Comparison of ENCODE assay signal across 12 cellular contexts in the genomic region with DNA sequence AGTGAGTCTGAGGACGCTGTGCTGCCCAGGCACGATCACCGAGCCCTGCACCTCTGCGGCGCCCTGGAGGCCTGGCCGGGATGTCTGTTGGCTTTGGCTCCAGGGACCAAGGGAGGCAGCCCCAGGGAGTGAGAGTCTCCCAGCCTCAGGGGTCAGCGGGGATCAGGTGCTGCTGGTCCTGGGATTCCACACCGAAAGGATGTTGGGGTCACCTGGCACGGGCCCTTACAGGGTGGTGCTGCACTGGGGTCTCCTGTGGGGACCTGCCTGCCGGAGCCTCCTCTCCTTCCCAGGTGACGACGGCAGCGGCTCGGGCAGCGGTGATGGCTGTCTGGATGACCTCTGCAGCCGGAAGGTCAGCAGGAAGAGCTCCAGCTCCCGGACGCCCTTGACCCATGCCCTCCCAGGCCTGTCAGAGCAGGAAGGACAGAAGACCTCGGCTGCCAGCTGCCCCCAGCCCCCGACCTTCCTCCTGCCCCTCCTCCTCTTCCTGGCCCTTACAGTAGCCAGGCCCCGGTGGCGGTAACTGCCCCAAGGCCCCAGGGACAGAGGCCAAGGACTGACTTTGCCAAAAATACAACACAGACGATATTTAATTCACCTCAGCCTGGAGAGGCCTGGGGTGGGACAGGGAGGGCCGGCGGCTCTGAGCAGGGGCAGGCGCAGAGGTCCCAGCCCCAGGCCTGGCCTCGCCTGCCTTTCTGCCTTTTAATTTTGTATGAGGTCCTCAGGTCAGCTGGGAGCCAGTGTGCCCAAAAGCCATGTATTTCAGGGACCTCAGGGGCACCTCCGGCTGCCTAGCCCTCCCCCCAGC. TPM values are rescaled to one million over a fixed set of nuclear protein-coding genes. Genes with fewer than 3 reads are reported as not detected.
A peak's percentile ranks its signal among the peaks of the same experiment; 100 is the strongest.
DNase-seq lines count a peak whose midpoint lies in the region; ATAC-seq and TF ChIP-seq lines count a peak whose summit lies in the region.
"Had no signal": no experiment of that assay in that cellular context is flagged by ENCODE, and none has a peak within 500 bp of the region (broad histone marks: within the 10 kb centered on the region; RNA-seq: fewer than 3 reads in every experiment).

No MANE protein-coding gene starts in this region.

- H3K4me3 Mint-ChIP-seq in nephron progenitor cell, result no peak overlapping the region
- H3K4me3 Mint-ChIP-seq: neural crest cell had no signal

- no peaks in the 10 kb centered on the region for H3K9me3 Mint-ChIP-seq in nephron progenitor cell
- H3K9me3 Mint-ChIP-seq: neural crest cell had no signal

- no peaks in the 10 kb centered on the region for H3K4me1 ChIP-seq in aorta (ENCODE audit: control insufficient read depth in 1 of 2, insufficient read depth in 2 of 2, low read length in 2 of 2)
- H3K4me1 ChIP-seq: body of pancreas, tibial artery had no signal

- H3K27ac Mint-ChIP-seq in nephron progenitor cell, result no peak overlapping the region

- H3K36me3 ChIP-seq in aorta (ENCODE audit: control insufficient read depth in 1 of 2, insufficient read depth in 2 of 2, low read length in 1 of 2), result no peaks in the 10 kb centered on the region

- WGBS in aorta, 2 donors, result 65 to 67% methylated on average over 26 to 28 of the region's 28 CpGs

- no peak overlapping the region for H3K4me3 ChIP-seq in aorta (ENCODE audit: low read length in 2 of 2)
- H3K4me3 ChIP-seq: body of pancreas, tibial artery had no signal

- no peaks in the 10 kb centered on the region for H3K9me3 ChIP-seq in aorta (ENCODE audit: control insufficient read depth, low read length)
- H3K9me3 ChIP-seq: body of pancreas, tibial artery had no signal

- ATAC-seq in Right ventricle myocardium superior (ENCODE audit: poor library complexity) (peak; percentile 45), aorta (ENCODE audit: low FRiP score) (no peak), GM18870 (IDR thresholded peaks at IDR 0.05; ENCODE audit: unreplicated experiment) (no peak), HG03521 (IDR thresholded peaks at IDR 0.05; ENCODE audit: unreplicated experiment) (no peak)
- ATAC-seq: body of pancreas had no signal

- no peaks in the 10 kb centered on the region for H3K27me3 ChIP-seq in aorta (ENCODE audit: control insufficient read depth in 1 of 2, insufficient read depth in 2 of 2, low read length in 1 of 2)
- H3K27me3 ChIP-seq: body of pancreas, tibial artery had no signal

- intact Hi-C loops in Right ventricle myocardium superior (cut with DNase I), result no loop called here
- intact Hi-C loops in aorta (cut with DNase I), result no loop called here

- no peak overlapping the region for H3K27ac ChIP-seq in aorta (ENCODE audit: low read depth in 1 of 2, low read length in 2 of 2)
- H3K27ac ChIP-seq: body of pancreas, tibial artery had no signal

- TF ChIP-seq CTCF in nephron progenitor cell (IDR thresholded peaks at IDR 0.05), result no peak

- H3K27me3 Mint-ChIP-seq in nephron progenitor cell (ENCODE audit: low read depth, poor library complexity), result no peaks in the 10 kb centered on the region

- H3K4me1 Mint-ChIP-seq in nephron progenitor cell, result peaks cover 17% of the 10 kb centered on the region

- peaks cover 4% of the 10 kb centered on the region for H3K36me3 Mint-ChIP-seq in nephron progenitor cell (ENCODE audit: low read depth)

- peak; percentile 1 for DNase-seq in activated naive CD4-positive, alpha-beta T cell treated with Interleukin-2 at 50 U/mL for 16 hours
- DNase-seq in activated naive CD4-positive, alpha-beta T cell (lab: John Stamatoyannopoulos, UW), result no peak
- DNase-seq in Right ventricle myocardium superior, result peak; percentile 35
- peak; percentile 14 for DNase-seq in nephron progenitor cell
- DNase-seq in aorta, result peak; percentile 41 to 70
- no peak for DNase-seq in NCI-H2196 treated with DMSO at 0.1 percent for 48 hours (lab: John Stamatoyannopoulos, UW; ENCODE audit: unreplicated experiment)
- DNase-seq: NCI-H446 had no signal

RNA-seq across cellular contexts. Expression of gene GPC1, which starts 30.5 kb away (rescaled TPM):
- total RNA-seq in Right ventricle myocardium superior (154 TPM), aorta (10 to 100 TPM; 32.3 to 62.6 TPM)
- polyA plus RNA-seq in aorta, result 10 to 100 TPM; 28.0 to 66.8 TPM

Comparison
In these comparisons a context has a peak if more than half of its experiments do, and no peak if none do; other contexts are left out.
1. DNase-seq: peak in activated naive CD4-positive, alpha-beta T cell treated with Interleukin-2 at 50 U/mL for 16 hours (single experiment), Right ventricle myocardium superior (single experiment), nephron progenitor cell (single experiment) and aorta (2 of 2); none in activated naive CD4-positive, alpha-beta T cell (0 of 4) and NCI-H2196 treated with DMSO at 0.1 percent for 48 hours (single experiment).